Comparison of ENCODE assay signal across 16 cellular contexts in the genomic region with DNA sequence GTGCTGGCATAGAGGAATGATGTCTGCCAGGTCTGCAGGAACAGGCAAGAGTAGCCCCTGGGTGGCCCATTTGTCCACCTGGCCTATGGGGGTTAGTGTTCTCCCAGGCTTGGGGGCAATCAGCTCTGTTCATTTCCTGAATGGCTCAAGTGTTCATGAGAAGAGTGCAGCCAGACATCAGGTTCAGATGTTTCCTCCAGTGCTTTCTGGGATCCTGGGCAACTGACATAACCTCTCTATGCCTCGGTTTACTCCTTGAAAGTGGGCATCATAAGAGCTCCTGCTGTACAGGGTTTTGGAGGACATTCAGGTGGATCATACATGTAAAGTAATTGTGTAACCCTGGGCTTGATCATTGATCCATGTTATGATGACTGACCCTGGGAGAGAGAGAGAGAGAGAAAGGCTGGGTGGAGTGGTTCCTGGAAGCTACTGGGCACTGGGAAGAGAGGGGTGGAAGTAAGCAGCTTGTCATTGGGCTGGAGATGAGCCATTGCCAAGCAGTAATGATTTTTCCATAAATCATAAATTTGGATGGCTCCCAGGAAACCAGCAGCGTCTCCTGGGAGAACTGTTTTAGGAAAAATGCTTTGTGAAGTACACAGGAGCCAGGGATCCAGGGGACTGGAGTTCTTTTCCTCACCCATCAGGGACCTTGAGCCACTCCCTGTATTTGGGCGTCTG. TPM values are rescaled to one million over a fixed set of nuclear protein-coding genes. Genes with fewer than 3 reads are reported as not detected.
DNase-seq lines count a peak whose midpoint lies in the region; TF ChIP-seq lines count a peak whose summit lies in the region.
"Had no signal": no experiment of that assay in that cellular context is flagged by ENCODE, and none has a peak within 500 bp of the region (broad histone marks: within the 10 kb centered on the region; RNA-seq: fewer than 3 reads in every experiment).

No MANE protein-coding gene starts in this region.

- no peak overlapping the region for H3K9ac ChIP-seq in SK-N-SH
- H3K9ac ChIP-seq: BLaER1 had no signal

- WGBS in SK-N-SH (ENCODE audit: low lambda C conversion rate), result 33% methylated on average over 3 of the region's 3 CpGs
- WGBS in stomach, 5 donors, result 41 to 55% (median 47%) methylated on average over 3 of the region's 3 CpGs

- DNase-seq in LHCN-M2 (ENCODE audit: low read depth), result peak; percentile 29
- DNase-seq in SK-N-SH, result no peak
- DNase-seq in left ventricle myocardium inferior, result no peak
- peak; percentile 16 for DNase-seq in stomach
- no peak for DNase-seq in HEK293T (ENCODE audit: extremely low spot score)
- DNase-seq in cortex of kidney (lab: John Stamatoyannopoulos, UW), result no peak
- DNase-seq in OCI-LY7 (ENCODE audit: low spot score), result no peak
- no peak for DNase-seq in NCI-H146 (lab: John Stamatoyannopoulos, UW)
- DNase-seq: dermis blood vessel endothelial cell, DMS79 treated with DMSO at 0.1 percent for 48 hours, MV-4-11, NCI-H510A, occipital lobe had no signal

- CTCF ChIA-PET in SK-N-SH (lab: Yijun Ruan, JAX), result interaction anchor here (0.9 to 1.5 kb wide), 2 partner anchors 15 to 73 kb away, joined by 3 to 5 read pairs; no protein-coding TSS in a partner anchor
- CTCF ChIA-PET in HEK293T (lab: Yijun Ruan, JAX), result no interaction called here
- CTCF ChIA-PET in OCI-LY7 (lab: Charles Lee; ENCODE audit: unreplicated experiment), result no interaction called here

- no peaks in the 10 kb centered on the region for H3K36me3 ChIP-seq in SK-N-SH (replicated peaks in 1 of 2; ENCODE audit: control insufficient read depth in 1 of 2, insufficient read depth in 2 of 2, low read length in 1 of 2)
- H3K36me3 ChIP-seq in left ventricle myocardium inferior, result no peaks in the 10 kb centered on the region
- no peaks in the 10 kb centered on the region for H3K36me3 ChIP-seq in stomach
- H3K36me3 ChIP-seq in OCI-LY7 (ENCODE audit: insufficient read depth, low read length), result no peaks in the 10 kb centered on the region
- H3K36me3 ChIP-seq: BLaER1 had no signal

- H3K4me3 ChIP-seq in SK-N-SH (ENCODE audit: low read depth in 2 of 2, low read length in 1 of 2) (no peak overlapping the region), left ventricle myocardium inferior (no peak overlapping the region), stomach (no peak overlapping the region), OCI-LY7 (ENCODE audit: low read depth, low read length, poor library complexity, severe bottlenecking) (no peak overlapping the region)
- H3K4me3 ChIP-seq: BLaER1 had no signal

- TF ChIP-seq CTCF in SK-N-SH (IDR thresholded peaks at IDR 0.05) (no peak), left ventricle myocardium inferior (IDR thresholded peaks at IDR 0.05; ENCODE audit: borderline replicate concordance) (no peak), stomach (IDR thresholded peaks at IDR 0.05) (no peak), OCI-LY7 (conservative IDR thresholded peaks at IDR 0.05; ENCODE audit: low read length) (no peak)

- H2AFZ ChIP-seq in SK-N-SH (ENCODE audit: low read depth) (no peak overlapping the region), OCI-LY7 (ENCODE audit: low read length) (no peak overlapping the region)

- no peak for TF ChIP-seq POLR2A in stomach (IDR thresholded peaks at IDR 0.05)

- H3K9me3 ChIP-seq in SK-N-SH (no peaks in the 10 kb centered on the region), left ventricle myocardium inferior (replicated peaks) (peaks cover 10% of the 10 kb centered on the region), stomach (no peaks in the 10 kb centered on the region), OCI-LY7 (ENCODE audit: low read length) (no peaks in the 10 kb centered on the region)

- intact Hi-C loops in left ventricle myocardium inferior (cut with micrococcal nuclease) (no loop called here), stomach (cut with DNase I; ENCODE audit: low total_unique reads) (no loop called here), OCI-LY7 (cut with micrococcal nuclease; ENCODE audit: unreplicated experiment) (no loop called here)

- H3K27me3 ChIP-seq in SK-N-SH (ENCODE audit: insufficient read depth) (no peaks in the 10 kb centered on the region), left ventricle myocardium inferior (ENCODE audit: low read depth) (no peaks in the 10 kb centered on the region), stomach (no peaks in the 10 kb centered on the region)
- H3K27me3 ChIP-seq: BLaER1 had no signal

- H4K20me1 ChIP-seq in SK-N-SH (ENCODE audit: insufficient read depth) (no peaks in the 10 kb centered on the region), OCI-LY7 (ENCODE audit: insufficient read depth, low read length) (no peaks in the 10 kb centered on the region)
- H4K20me1 ChIP-seq: BLaER1 had no signal

- TF ChIP-seq EP300 in SK-N-SH (IDR thresholded peaks at IDR 0.05; ENCODE audit: borderline replicate concordance in 1 of 2, low read depth in 1 of 2, low read length in 1 of 2), result no peak
- no peak for TF ChIP-seq EP300 in stomach (IDR thresholded peaks at IDR 0.05)

- POLR2A ChIA-PET in SK-N-SH (lab: Yijun Ruan, JAX), result no interaction called here
- POLR2A ChIA-PET in HEK293T (lab: Yijun Ruan, JAX), result no interaction called here
- POLR2A ChIA-PET in OCI-LY7 (lab: Charles Lee), result no interaction called here

- no peak overlapping the region for H3K27ac ChIP-seq in SK-N-SH (ENCODE audit: low read depth in 2 of 2, low read length in 1 of 2)
- peak overlapping the region; percentile 64 for H3K27ac ChIP-seq in left ventricle myocardium inferior (replicated peaks)
- H3K27ac ChIP-seq in stomach, result peak overlapping the region in 2 of 5 donors; percentile 46
- H3K27ac ChIP-seq in OCI-LY7 (ENCODE audit: low read depth, low read length, poor library complexity, severe bottlenecking), result no peak overlapping the region
- H3K27ac ChIP-seq: BLaER1 had no signal

- H3K9me2 ChIP-seq in SK-N-SH (no peaks in the 10 kb centered on the region), OCI-LY7 (ENCODE audit: insufficient read depth, low read length) (no peaks in the 10 kb centered on the region)

- no peak overlapping the region for H3K4me2 ChIP-seq in SK-N-SH
- no peak overlapping the region for H3K4me2 ChIP-seq in OCI-LY7 (ENCODE audit: low read length)
- H3K4me2 ChIP-seq: BLaER1 had no signal

- peaks cover 19 to 22% of the 10 kb centered on the region in 2 experiments; a peak in 2 of 4 replicates for H3K4me1 ChIP-seq in SK-N-SH (ENCODE audit: control insufficient read depth in 1 of 2, insufficient read depth in 2 of 2, low read depth in 1 of 2, low read length in 1 of 2)
- H3K4me1 ChIP-seq in left ventricle myocardium inferior, result peaks cover 40% of the 10 kb centered on the region
- peaks cover 0 to 25% (median 8%) of the 10 kb centered on the region in 4 donors for H3K4me1 ChIP-seq in stomach
- no peaks in the 10 kb centered on the region for H3K4me1 ChIP-seq in OCI-LY7 (ENCODE audit: insufficient read depth, low read length, poor library complexity, severe bottlenecking)

- BruUV-seq in OCI-LY7 (replicated peaks; lab: Mats Ljungman, UMichigan), result no TSS peak

- no peaks in the 10 kb centered on the region for H3K79me2 ChIP-seq in SK-N-SH (ENCODE audit: insufficient read depth)
- no peaks in the 10 kb centered on the region for H3K79me2 ChIP-seq in OCI-LY7 (ENCODE audit: insufficient read depth, low read depth, low read length)

- no peaks in the 10 kb centered on the region for H3F3A ChIP-seq in SK-N-SH (replicated peaks; ENCODE audit: insufficient read depth)

- no peak for TF ChIP-seq RAD21 in SK-N-SH (IDR thresholded peaks at IDR 0.05; ENCODE audit: low read length)

TF ChIP-seq in SK-N-SH, 30 proteins besides CTCF, POLR2A, EP300 and RAD21 (continues in another document):
- TF ChIP-seq MXI1 (IDR thresholded peaks at IDR 0.05; ENCODE audit: low read depth, low read length) (no peak), YY1 (IDR thresholded peaks at IDR 0.05; ENCODE audit: low read depth) (no peak), POLR2AphosphoS5 (IDR thresholded peaks at IDR 0.05; ENCODE audit: low read depth, low read length) (no peak)
- TF ChIP-seq, protein P1, sequence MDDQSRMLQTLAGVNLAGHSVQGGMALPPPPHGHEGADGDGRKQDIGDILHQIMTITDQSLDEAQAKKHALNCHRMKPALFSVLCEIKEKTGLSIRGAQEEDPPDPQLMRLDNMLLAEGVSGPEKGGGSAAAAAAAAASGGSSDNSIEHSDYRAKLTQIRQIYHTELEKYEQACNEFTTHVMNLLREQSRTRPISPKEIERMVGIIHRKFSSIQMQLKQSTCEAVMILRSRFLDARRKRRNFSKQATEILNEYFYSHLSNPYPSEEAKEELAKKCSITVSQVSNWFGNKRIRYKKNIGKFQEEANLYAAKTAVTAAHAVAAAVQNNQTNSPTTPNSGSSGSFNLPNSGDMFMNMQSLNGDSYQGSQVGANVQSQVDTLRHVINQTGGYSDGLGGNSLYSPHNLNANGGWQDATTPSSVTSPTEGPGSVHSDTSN (IDR thresholded peaks at IDR 0.05), result peak; percentile 76

TF ChIP-seq in HEK293T, 16 proteins besides CTCF, POLR2A, EP300 and RAD21:
- no peak for TF ChIP-seq FOXM1 (IDR thresholded peaks at IDR 0.05; ENCODE audit: borderline replicate concordance)
- TF ChIP-seq L3MBTL2 (conservative IDR thresholded peaks at IDR 0.05), result no peak
- TF ChIP-seq SUZ12 (IDR thresholded peaks at IDR 0.05), result no peak
- no peak for TF ChIP-seq SP1 (IDR thresholded peaks at IDR 0.05)
- no peak for TF ChIP-seq FOXA1 (IDR thresholded peaks at IDR 0.05)
- TF ChIP-seq ZNF384 (IDR thresholded peaks at IDR 0.05), result no peak
TF ChIP-seq in HEK293T: peak in this region for 0.

RNA-seq across cellular contexts. Expression of a gene that starts 30.2 kb away (rescaled TPM):
- not detected in 2 replicates for total RNA-seq in LHCN-M2 (2014; rRNA removed)
- not detected for polyA plus RNA-seq in LHCN-M2 (2012)
- polyA plus RNA-seq in SK-N-SH (2012; rRNA removed), result not detected in 2 replicates
- not detected in 2 replicates for polyA plus RNA-seq in SK-N-SH (2012; cell fraction: cytosol; rRNA removed)
- polyA plus RNA-seq in SK-N-SH (2012; cell fraction: nucleus; rRNA removed), result not detected in 2 replicates
- not detected for total RNA-seq in left ventricle myocardium inferior
- total RNA-seq in stomach, result not detected
- polyA plus RNA-seq in stomach, result not detected
- not detected in 2 replicates for total RNA-seq in OCI-LY7 (2014; rRNA removed; shearing (Covaris generic))
- total RNA-seq in OCI-LY7 (2022), result not detected in 2 replicates
- total RNA-seq: dermis blood vessel endothelial cell, fibroblast of lung, mesothelial cell of epicardium, occipital lobe had no signal
- polyA plus RNA-seq: fibroblast of lung had no signal

RNA-seq across cellular contexts. Expression of a gene that starts 48.5 kb away (rescaled TPM):
- 10.9 and 14.6 TPM in 2 replicates for total RNA-seq in LHCN-M2 (2014; rRNA removed)
- polyA plus RNA-seq in LHCN-M2 (2012), result 6.6 TPM
- 28.5 and 36.9 TPM in 2 replicates for polyA plus RNA-seq in SK-N-SH (2012; rRNA removed)
- polyA plus RNA-seq in SK-N-SH (2012; cell fraction: cytosol; rRNA removed), result 4.3 and 4.9 TPM in 2 replicates
- polyA plus RNA-seq in SK-N-SH (2012; cell fraction: nucleus; rRNA removed), result 330 and 385 TPM in 2 replicates
- 7.9 TPM for total RNA-seq in left ventricle myocardium inferior
- 10 to 100 TPM; 21.7 to 71.1 (median 34.4) TPM for total RNA-seq in stomach
- polyA plus RNA-seq in stomach, result 10 to 100 TPM; 14.7 to 17.4 (median 16.3) TPM
- not detected in 2 replicates for total RNA-seq in OCI-LY7 (2014; rRNA removed; shearing (Covaris generic))
- not detected in 2 replicates for total RNA-seq in OCI-LY7 (2022)

Comparison
In these comparisons a context has a peak if more than half of its experiments do, and no peak if none do; other contexts are left out.
1. DNase-seq: peak in LHCN-M2 (single experiment) and stomach (single experiment); none in SK-N-SH (single experiment), left ventricle myocardium inferior (single experiment), HEK293T (single experiment), cortex of kidney (single experiment), OCI-LY7 (single experiment) and NCI-H146 (single experiment).